10 cellular contexts compared by ENCODE assay signal in genomic region chr3:169295126-169295525, GRCh38.
DNase-seq lines count a peak whose midpoint lies in the region; ATAC-seq and TF ChIP-seq lines count a peak whose summit lies in the region.
"Had no signal": no experiment of that assay in that cellular context is flagged by ENCODE, and none has a peak within 500 bp of the region (broad histone marks: within the 10 kb centered on the region; RNA-seq: fewer than 3 reads in every experiment).

No MANE protein-coding gene starts in this region.

- TF ChIP-seq CTCF in osteoblast (IDR thresholded peaks at IDR 0.05; ENCODE audit: extremely low read depth, low read depth, low read length) = peak; percentile 55

- H3K9me3 Mint-ChIP-seq in naive thymus-derived CD4-positive, alpha-beta T cell = peaks cover 0 to 3% (median 0%) of the 10 kb centered on the region in 11 donors
- H3K9me3 Mint-ChIP-seq: activated naive CD4-positive, alpha-beta T cell treated with anti-CD3 and anti-CD28 coated beads, Interleukin-2, amount 50 U/mL, for 24 hours had no signal

- H3K79me2 ChIP-seq in osteoblast (ENCODE audit: insufficient read depth, low read length) = no peaks in the 10 kb centered on the region

- no peaks in the 10 kb centered on the region for H4K20me1 ChIP-seq in osteoblast (ENCODE audit: insufficient read depth, low read length)

- ATAC-seq in naive thymus-derived CD4-positive, alpha-beta T cell = no peak
- no peak for ATAC-seq in GM21737 (IDR thresholded peaks at IDR 0.05; ENCODE audit: unreplicated experiment)

- intact Hi-C loops in naive thymus-derived CD4-positive, alpha-beta T cell (cut with micrococcal nuclease) = loop anchor here in 1 of 2 donors (5.0 kb wide), 1 partner anchor 148 kb away; no protein-coding TSS in a partner anchor

- H2AFZ ChIP-seq in osteoblast (ENCODE audit: low read length) = no peak overlapping the region

- CTCF ChIA-PET in naive thymus-derived CD4-positive, alpha-beta T cell (lab: Charles Lee) = no interaction called here

- POLR2A ChIA-PET in naive thymus-derived CD4-positive, alpha-beta T cell (lab: Charles Lee) = no interaction called here

- H3K9me3 ChIP-seq in osteoblast (ENCODE audit: low read depth, low read length) = no peaks in the 10 kb centered on the region
- H3K9me3 ChIP-seq in naive thymus-derived CD4-positive, alpha-beta T cell (ENCODE audit: control insufficient read depth in 2 of 3, low read length in 3 of 3) = no peaks in the 10 kb centered on the region

- no peaks in the 10 kb centered on the region for H3K36me3 Mint-ChIP-seq in naive thymus-derived CD4-positive, alpha-beta T cell
- H3K36me3 Mint-ChIP-seq: activated naive CD4-positive, alpha-beta T cell treated with anti-CD3 and anti-CD28 coated beads, Interleukin-2, amount 50 U/mL, for 24 hours had no signal

- no peak overlapping the region for H3K4me3 ChIP-seq in osteoblast (ENCODE audit: insufficient read depth, low read length)
- no peak overlapping the region for H3K4me3 ChIP-seq in naive thymus-derived CD4-positive, alpha-beta T cell (ENCODE audit: low read length)

- DNase-seq in NCI-H2107 treated with DMSO at 0.1 percent for 48 hours (lab: John Stamatoyannopoulos, UW; ENCODE audit: unreplicated experiment) (peak; percentile 71), NCI-H2107 (lab: John Stamatoyannopoulos, UW) (no peak), NCI-H1105 treated with DMSO at 0.1 percent for 48 hours (lab: John Stamatoyannopoulos, UW) (peak; percentile 29), dermis microvascular lymphatic vessel endothelial cell (ENCODE audit: low read depth in 2 of 2) (peak; percentile 35 to 54), osteoblast (ENCODE audit: insufficient read length, low spot score, missing footprints) (peak; percentile 11), SKM-1 treated with dmso at 0.1 percent for 144 hours (lab: John Stamatoyannopoulos, UW; ENCODE audit: unreplicated experiment) (no peak)
- DNase-seq in naive thymus-derived CD4-positive, alpha-beta T cell = no peak
- DNase-seq: T-helper 1 cell had no signal

- H3K27me3 ChIP-seq in osteoblast (ENCODE audit: insufficient read depth, low read length) = peaks cover 3% of the 10 kb centered on the region
- peaks cover 0 to 5% of the 10 kb centered on the region in 2 donors for H3K27me3 ChIP-seq in naive thymus-derived CD4-positive, alpha-beta T cell (ENCODE audit: control insufficient read depth in 2 of 2, insufficient read depth in 2 of 2, low read length in 2 of 2)

- H3K36me3 ChIP-seq in osteoblast (ENCODE audit: insufficient read depth, low read length) = no peaks in the 10 kb centered on the region
- no peaks in the 10 kb centered on the region for H3K36me3 ChIP-seq in naive thymus-derived CD4-positive, alpha-beta T cell (ENCODE audit: control insufficient read depth in 2 of 3, insufficient read depth in 3 of 3, low read length in 3 of 3)

- no peak overlapping the region for H3K4me2 ChIP-seq in osteoblast (ENCODE audit: insufficient read depth, low read length)

- H3K27me3 Mint-ChIP-seq in naive thymus-derived CD4-positive, alpha-beta T cell = peaks cover 0 to 13% (median 9%) of the 10 kb centered on the region in 5 donors

- no peaks in the 10 kb centered on the region for H3K4me1 Mint-ChIP-seq in naive thymus-derived CD4-positive, alpha-beta T cell
- H3K4me1 Mint-ChIP-seq: activated naive CD4-positive, alpha-beta T cell treated with anti-CD3 and anti-CD28 coated beads, Interleukin-2, amount 50 U/mL, for 24 hours had no signal

- no peak overlapping the region for H3K27ac ChIP-seq in osteoblast (ENCODE audit: low read depth, low read length)
- no peak overlapping the region for H3K27ac ChIP-seq in naive thymus-derived CD4-positive, alpha-beta T cell (ENCODE audit: low read depth, low read length)

- no peak overlapping the region for H3K4me3 Mint-ChIP-seq in naive thymus-derived CD4-positive, alpha-beta T cell
- H3K4me3 Mint-ChIP-seq: activated naive CD4-positive, alpha-beta T cell treated with anti-CD3 and anti-CD28 coated beads, Interleukin-2, amount 50 U/mL, for 24 hours had no signal

- H3K27ac Mint-ChIP-seq in naive thymus-derived CD4-positive, alpha-beta T cell = no peak overlapping the region
- H3K27ac Mint-ChIP-seq: activated naive CD4-positive, alpha-beta T cell treated with anti-CD3 and anti-CD28 coated beads, Interleukin-2, amount 50 U/mL, for 24 hours had no signal

- H3K4me1 ChIP-seq in osteoblast (ENCODE audit: insufficient read depth, low read length) = no peaks in the 10 kb centered on the region
- H3K4me1 ChIP-seq in naive thymus-derived CD4-positive, alpha-beta T cell (ENCODE audit: control insufficient read depth in 2 of 2, insufficient read depth in 2 of 2, low read length in 2 of 2) = no peaks in the 10 kb centered on the region

Comparison
In these comparisons a context has a peak if more than half of its experiments do, and no peak if none do; other contexts are left out.
1. DNase-seq: peak in NCI-H2107 treated with DMSO at 0.1 percent for 48 hours (single experiment), NCI-H1105 treated with DMSO at 0.1 percent for 48 hours (single experiment), dermis microvascular lymphatic vessel endothelial cell (2 of 2) and osteoblast (single experiment); none in NCI-H2107 (single experiment), SKM-1 treated with dmso at 0.1 percent for 144 hours (single experiment) and naive thymus-derived CD4-positive, alpha-beta T cell (0 of 9).